Comparison of ENCODE assay signal across 19 cellular contexts in genomic region chr7:148871030-148871429, GRCh38. TPM values are rescaled to one million over a fixed set of nuclear protein-coding genes. Genes with fewer than 3 reads are reported as not detected.
DNase-seq lines count a peak whose midpoint lies in the region; ATAC-seq, FAIRE-seq and TF ChIP-seq lines count a peak whose summit lies in the region.
"Had no signal": no experiment of that assay in that cellular context is flagged by ENCODE, and none has a peak within 500 bp of the region (broad histone marks: within the 10 kb centered on the region; RNA-seq: fewer than 3 reads in every experiment).

No MANE protein-coding gene starts in this region.

- peak; percentile 42 for ATAC-seq in activated CD8-positive, alpha-beta memory T cell treated with anti-CD3 and anti-CD28 coated beads, Interleukin-2, amount 10 ng/mL, durations not matched to agents 7 days and 5 days
- no peak for ATAC-seq in HepG2
- no peak for ATAC-seq in right lobe of liver
- ATAC-seq in effector memory CD8-positive, alpha-beta T cell (replicated peaks), result peak; percentile 43
- peak; percentile 42 for ATAC-seq in stimulated activated naive CD8-positive, alpha-beta T cell treated with anti-CD3 and anti-CD28 coated beads, Interleukin-15, amount 100 ng/mL, for 72 hours
- ATAC-seq in HG02588 (IDR thresholded peaks at IDR 0.05; ENCODE audit: unreplicated experiment), result no peak
- no peak for ATAC-seq in GM21515 (IDR thresholded peaks at IDR 0.05; ENCODE audit: unreplicated experiment)

- no peaks in the 10 kb centered on the region for H3K9me3 ChIP-seq in HepG2 (ENCODE audit: low read length)
- H3K9me3 ChIP-seq in right lobe of liver, result no peaks in the 10 kb centered on the region

- no peak overlapping the region for H2AFZ ChIP-seq in HepG2 (ENCODE audit: low read length)

- peaks cover 4% of the 10 kb centered on the region; the same call in 1 of the 2 replicates for H4K20me1 ChIP-seq in HepG2 (ENCODE audit: insufficient read depth, low read length)

- CTCF ChIA-PET in activated CD8-positive, alpha-beta memory T cell treated with anti-CD3 and anti-CD28 coated beads, Interleukin-2, amount 10 ng/mL, durations not matched to agents 7 days and 5 days (lab: Charles Lee), result no interaction called here
- CTCF ChIA-PET in HepG2 (lab: Yijun Ruan, JAX; ENCODE audit: low intra/inter-chr PET ratio, low total read pairs), result no interaction called here

- intact Hi-C loops in HepG2 (cut with micrococcal nuclease; ENCODE audit: unreplicated experiment), result no loop called here
- intact Hi-C loops in right lobe of liver (cut with DNase I), result no loop called here

- no peak for TF ChIP-seq RAD21 in HepG2 (CRISPR knock-in tag; IDR thresholded peaks at IDR 0.05)

- no peak overlapping the region for H3K4me3 Mint-ChIP-seq in activated CD8-positive, alpha-beta memory T cell treated with anti-CD3 and anti-CD28 coated beads, Interleukin-2, amount 10 ng/mL, durations not matched to agents 7 days and 5 days
- peak overlapping the region in 1 of 2 donors; percentile 49 for H3K4me3 Mint-ChIP-seq in effector memory CD8-positive, alpha-beta T cell
- no peak overlapping the region for H3K4me3 Mint-ChIP-seq in stimulated activated naive CD8-positive, alpha-beta T cell treated with anti-CD3 and anti-CD28 coated beads, Interleukin-15, amount 100 ng/mL, for 72 hours
- H3K4me3 Mint-ChIP-seq: HFFc6 had no signal

- TF ChIP-seq POLR2A in HepG2 (IDR thresholded peaks at IDR 0.05; ENCODE audit: insufficient read depth in 1 of 2, low read depth in 2 of 2, low read length in 2 of 2) (no peak), right lobe of liver (IDR thresholded peaks at IDR 0.05) (no peak)

- H3K36me3 ChIP-seq in HepG2 (replicated peaks in 1 of 2; ENCODE audit: control insufficient read depth in 1 of 2, insufficient read depth in 2 of 2, low read length in 2 of 2) (no peaks in the 10 kb centered on the region), right lobe of liver (no peaks in the 10 kb centered on the region)

- H3K4me1 ChIP-seq in HepG2 (ENCODE audit: insufficient read depth, low read length) (peaks cover 44% of the 10 kb centered on the region; the same call in 1 of the 2 replicates), right lobe of liver (no peaks in the 10 kb centered on the region)

- no peak overlapping the region for H3K4me2 ChIP-seq in HepG2 (ENCODE audit: low read depth, low read length)
- H3K4me2 ChIP-seq: BLaER1 had no signal

- FAIRE-seq in HepG2 (lab: Jason Lieb, UNC), result no peak
- FAIRE-seq: GM18507, H1 had no signal

- H3K4me3 ChIP-seq in HepG2 (replicated peaks in 1 of 3; ENCODE audit: insufficient read depth in 1 of 3, low read depth in 2 of 3, low read length in 3 of 3) (no peak overlapping the region), right lobe of liver (no peak overlapping the region)
- H3K4me3 ChIP-seq: BLaER1 had no signal

- no peak overlapping the region for H3K27ac Mint-ChIP-seq in activated CD8-positive, alpha-beta memory T cell treated with anti-CD3 and anti-CD28 coated beads, Interleukin-2, amount 10 ng/mL, durations not matched to agents 7 days and 5 days
- H3K27ac Mint-ChIP-seq in effector memory CD8-positive, alpha-beta T cell, result no peak overlapping the region
- H3K27ac Mint-ChIP-seq in stimulated activated naive CD8-positive, alpha-beta T cell treated with anti-CD3 and anti-CD28 coated beads, Interleukin-15, amount 100 ng/mL, for 72 hours, result no peak overlapping the region
- H3K27ac Mint-ChIP-seq: HFFc6 had no signal

- TF ChIP-seq CTCF in HepG2 (CRISPR knock-in tag; IDR thresholded peaks at IDR 0.05), result no peak
- no peak for TF ChIP-seq CTCF in right lobe of liver (IDR thresholded peaks at IDR 0.05)

- no peak overlapping the region for H3K9ac ChIP-seq in HepG2 (ENCODE audit: insufficient read depth, low read depth, low read length)
- H3K9ac ChIP-seq: BLaER1 had no signal

- peaks cover 8% of the 10 kb centered on the region for H3K9me3 Mint-ChIP-seq in activated CD8-positive, alpha-beta memory T cell treated with anti-CD3 and anti-CD28 coated beads, Interleukin-2, amount 10 ng/mL, durations not matched to agents 7 days and 5 days (ENCODE audit: low read depth)
- peaks cover 5 to 9% of the 10 kb centered on the region in 2 donors for H3K9me3 Mint-ChIP-seq in effector memory CD8-positive, alpha-beta T cell
- H3K9me3 Mint-ChIP-seq in stimulated activated naive CD8-positive, alpha-beta T cell treated with anti-CD3 and anti-CD28 coated beads, Interleukin-15, amount 100 ng/mL, for 72 hours, result peaks cover 8 to 10% of the 10 kb centered on the region in 2 donors

- H3K27me3 Mint-ChIP-seq in activated CD8-positive, alpha-beta memory T cell treated with anti-CD3 and anti-CD28 coated beads, Interleukin-2, amount 10 ng/mL, durations not matched to agents 7 days and 5 days, result no peaks in the 10 kb centered on the region
- H3K27me3 Mint-ChIP-seq in effector memory CD8-positive, alpha-beta T cell, result no peaks in the 10 kb centered on the region
- no peaks in the 10 kb centered on the region for H3K27me3 Mint-ChIP-seq in stimulated activated naive CD8-positive, alpha-beta T cell treated with anti-CD3 and anti-CD28 coated beads, Interleukin-15, amount 100 ng/mL, for 72 hours

- peaks cover 51% of the 10 kb centered on the region for H3K36me3 Mint-ChIP-seq in activated CD8-positive, alpha-beta memory T cell treated with anti-CD3 and anti-CD28 coated beads, Interleukin-2, amount 10 ng/mL, durations not matched to agents 7 days and 5 days
- H3K36me3 Mint-ChIP-seq in effector memory CD8-positive, alpha-beta T cell (ENCODE audit: insufficient read depth), result peaks cover 19% of the 10 kb centered on the region

- DNase-seq in activated CD8-positive, alpha-beta memory T cell treated with anti-CD3 and anti-CD28 coated beads, Interleukin-2, amount 10 ng/mL, durations not matched to agents 7 days and 5 days, result no peak
- no peak for DNase-seq in activated CD8-positive, alpha-beta memory T cell treated with anti-CD3 and anti-CD28 coated beads, Interleukin-2, amount 50 U/mL, for 48 hours
- DNase-seq in HepG2 (ENCODE audit: low spot score) (no peak), right lobe of liver (no peak)
- DNase-seq in effector memory CD8-positive, alpha-beta T cell, result no peak
- no peak for DNase-seq in stimulated activated naive CD8-positive, alpha-beta T cell treated with anti-CD3 and anti-CD28 coated beads, Interleukin-15, amount 100 ng/mL, for 72 hours
- DNase-seq: 8988T, AML-193, DMS53, GF-D8, HCEC 1CT, HFFc6, IMR-90 had no signal

- peaks cover 93% of the 10 kb centered on the region for H3K79me2 ChIP-seq in HepG2 (ENCODE audit: insufficient read depth, low read length)

- WGBS in HepG2 (ENCODE audit: low lambda C conversion rate), result 96% methylated on average over 3 of the region's 3 CpGs
- 67% methylated on average over 3 of the region's 3 CpGs for WGBS in right lobe of liver (ENCODE audit: insufficient coverage, low coverage, low lambda C conversion rate, missing lambda C conversion rate)

- no TSS peak for BruUV-seq in HepG2 (replicated peaks; lab: Mats Ljungman, UMichigan)

- H3K4me1 Mint-ChIP-seq in activated CD8-positive, alpha-beta memory T cell treated with anti-CD3 and anti-CD28 coated beads, Interleukin-2, amount 10 ng/mL, durations not matched to agents 7 days and 5 days, result peaks cover 46% of the 10 kb centered on the region
- peaks cover 7 to 15% of the 10 kb centered on the region in 2 donors for H3K4me1 Mint-ChIP-seq in effector memory CD8-positive, alpha-beta T cell (ENCODE audit: low read depth in 2 of 2)
- peaks cover 47% of the 10 kb centered on the region for H3K4me1 Mint-ChIP-seq in stimulated activated naive CD8-positive, alpha-beta T cell treated with anti-CD3 and anti-CD28 coated beads, Interleukin-15, amount 100 ng/mL, for 72 hours

- H3K27me3 ChIP-seq in HepG2 (ENCODE audit: control insufficient read depth in 1 of 2, insufficient read depth in 2 of 2, low read length in 2 of 2), result no peaks in the 10 kb centered on the region
- no peaks in the 10 kb centered on the region for H3K27me3 ChIP-seq in right lobe of liver
- H3K27me3 ChIP-seq: BLaER1 had no signal

- in situ Hi-C loops in HepG2 (cut with HindIII; ENCODE audit: extremely low pct_ligation_motif_present, low pct_unique_long_range_greater_than_20kb), result no loop called here

- H3K27ac ChIP-seq in HepG2 (ENCODE audit: extremely low read length, insufficient read depth, low read length) (no peak overlapping the region), right lobe of liver (no peak overlapping the region)
- H3K27ac ChIP-seq: BLaER1, HL-60 had no signal

- no peak for TF ChIP-seq EP300 in HepG2 (IDR thresholded peaks at IDR 0.05; ENCODE audit: low read depth in 2 of 2, low read length in 2 of 2)
- TF ChIP-seq EP300 in HepG2 (CRISPR knock-in tag; IDR thresholded peaks at IDR 0.05; ENCODE audit: borderline replicate concordance), result no peak

- POLR2A ChIA-PET in HepG2 (lab: Yijun Ruan, JAX), result no interaction called here

TF ChIP-seq in HepG2, 621 proteins besides CTCF, POLR2A, EP300 and RAD21 (continues in another document):
- TF ChIP-seq LCORL (IDR thresholded peaks at IDR 0.05), result no peak
- TF ChIP-seq LCORL (CRISPR knock-in tag; IDR thresholded peaks at IDR 0.05), result no peak

RNA-seq across cellular contexts. Expression of gene EZH2, which starts 13.1 kb away (rescaled TPM):
- total RNA-seq in activated CD8-positive, alpha-beta memory T cell treated with anti-CD3 and anti-CD28 coated beads, Interleukin-2, amount 10 ng/mL, durations not matched to agents 7 days and 5 days, result 100 to 1,000 TPM; 106 to 109 TPM
- 30.4 and 34.3 TPM in 2 replicates for total RNA-seq in HepG2 (2016; rRNA removed; fragmentation: Illumina TruSeq; extraction: Trizol)
- total RNA-seq in HepG2 (2016; cell fraction: cytosol; rRNA removed; fragmentation: Illumina TruSeq; extraction: Trizol; ENCODE audit: low read depth), result 13.9 and 14.3 TPM in 2 replicates
- total RNA-seq in HepG2 (2016; cell fraction: insoluble cytoplasmic fraction; rRNA removed; fragmentation: Illumina TruSeq; extraction: Trizol), result 29.1 and 32.6 TPM in 2 replicates
- 15.3 and 18.4 TPM in 2 replicates for total RNA-seq in HepG2 (2016; cell fraction: membrane; rRNA removed; fragmentation: Illumina TruSeq; extraction: Trizol)
- total RNA-seq in HepG2 (2016; cell fraction: nucleus; rRNA removed; fragmentation: Illumina TruSeq; extraction: Trizol), result 42.5 and 46.2 TPM in 2 replicates
- 18.2 and 26.0 TPM in 2 replicates for polyA plus RNA-seq in HepG2 (2011; rRNA removed)
- 8.4 and 9.7 TPM in 2 replicates for polyA plus RNA-seq in HepG2 (2011; cell fraction: cytosol; rRNA removed)
- 45.8 and 55.1 TPM in 2 replicates for polyA plus RNA-seq in HepG2 (2011; cell fraction: nucleus; rRNA removed)
- 13.6 and 17.0 TPM in 2 replicates for polyA plus RNA-seq in HepG2 (2012)
- polyA plus RNA-seq in HepG2 (2016; cell fraction: cytosol; fragmentation: Illumina TruSeq; extraction: Trizol; ENCODE audit: low read depth), result 5.1 and 5.3 TPM in 2 replicates
- polyA plus RNA-seq in HepG2 (2016; cell fraction: insoluble cytoplasmic fraction; fragmentation: Illumina TruSeq; extraction: Trizol; ENCODE audit: low read depth), result 36.1 and 37.6 TPM in 2 replicates
- polyA plus RNA-seq in HepG2 (2016; cell fraction: membrane; fragmentation: Illumina TruSeq; extraction: Trizol; ENCODE audit: low read depth), result 9.1 and 10.1 TPM in 2 replicates
- polyA plus RNA-seq in HepG2 (2016; cell fraction: nucleus; fragmentation: Illumina TruSeq; extraction: Trizol; ENCODE audit: insufficient read depth, low read depth), result 84.1 and 90.6 TPM in 2 replicates
- polyA minus RNA-seq in HepG2 (2011; rRNA and poly(A)+ RNA removed; ENCODE audit: low replicate concordance), result 7.3 and 35.4 TPM in 2 replicates
- 6.2 and 7.2 TPM in 2 replicates for polyA minus RNA-seq in HepG2 (2011; cell fraction: cytosol; rRNA and poly(A)+ RNA removed)
- 42.3 and 48.2 TPM in 2 replicates for polyA minus RNA-seq in HepG2 (2011; cell fraction: nucleus; rRNA and poly(A)+ RNA removed)
- 1 to 10 TPM; 1.2 to 4.2 (median 1.9) TPM for total RNA-seq in right lobe of liver

Comparison
In these comparisons a context has a peak if more than half of its experiments do, and no peak if none do; other contexts are left out.
1. ATAC-seq: peak in activated CD8-positive, alpha-beta memory T cell treated with anti-CD3 and anti-CD28 coated beads, Interleukin-2, amount 10 ng/mL, durations not matched to agents 7 days and 5 days (single experiment), effector memory CD8-positive, alpha-beta T cell (single experiment) and stimulated activated naive CD8-positive, alpha-beta T cell treated with anti-CD3 and anti-CD28 coated beads, Interleukin-15, amount 100 ng/mL, for 72 hours (single experiment); none in HepG2 (single experiment), right lobe of liver (0 of 4), HG02588 (single experiment) and GM21515 (single experiment).